Comparison of ENCODE assay signal across 6 cellular contexts in genomic region chr16:87990254-87990653, GRCh38. TPM values are rescaled to one million over a fixed set of nuclear protein-coding genes. Genes with fewer than 3 reads are reported as not detected.
"Had no signal": no experiment of that assay in that cellular context is flagged by ENCODE, and none has a peak within 500 bp of the region (broad histone marks: within the 10 kb centered on the region; RNA-seq: fewer than 3 reads in every experiment).

No MANE protein-coding gene starts in this region.

RNA-seq across cellular contexts. Expression of gene CA5A, which starts 53.9 kb away (rescaled TPM):
- total RNA-seq: GM23338, H1, H9, HT-29, IMR-90, K562 had no signal
